Comparison of ENCODE assay signal across 22 cellular contexts in the genomic region with DNA sequence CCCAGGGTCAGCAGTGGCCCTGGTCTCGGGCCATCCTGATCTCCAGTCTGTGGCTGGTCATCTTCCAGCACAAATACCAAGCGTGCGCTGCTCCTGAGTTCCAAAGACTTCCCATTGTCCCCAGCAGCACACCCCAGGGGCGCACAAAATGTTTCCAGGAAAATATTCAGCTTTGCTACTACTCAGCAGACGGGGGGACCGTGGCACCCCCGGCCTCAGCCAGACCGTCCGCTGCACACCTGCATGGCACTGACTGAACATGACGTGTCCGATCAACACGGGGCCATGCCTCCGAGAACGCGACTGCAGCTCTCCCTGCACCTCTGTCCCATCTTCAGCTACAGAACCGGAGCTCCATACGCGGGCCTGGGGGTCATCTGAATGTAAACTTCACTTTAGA. TPM values are rescaled to one million over a fixed set of nuclear protein-coding genes. Genes with fewer than 3 reads are reported as not detected.
A peak's percentile ranks its signal among the peaks of the same experiment; 100 is the strongest.
DNase-seq lines count a peak whose midpoint lies in the region; ATAC-seq and TF ChIP-seq lines count a peak whose summit lies in the region.
"Had no signal": no experiment of that assay in that cellular context is flagged by ENCODE, and none has a peak within 500 bp of the region (broad histone marks: within the 10 kb centered on the region; RNA-seq: fewer than 3 reads in every experiment).

No MANE protein-coding gene starts in this region.

- TF ChIP-seq CTCF in neural crest cell (conservative IDR thresholded peaks at IDR 0.05): no peak

- H3K36me3 Mint-ChIP-seq in neural crest cell (ENCODE audit: low read depth) (no peaks in the 10 kb centered on the region), immature natural killer cell (peaks cover 0 to 4% (median 0%) of the 10 kb centered on the region in 3 donors)
- H3K36me3 Mint-ChIP-seq: CD8-positive, alpha-beta T cell had no signal

- H3K36me3 ChIP-seq in KOPT-K1 (ENCODE audit: insufficient read depth, low read length): no peaks in the 10 kb centered on the region
- H3K36me3 ChIP-seq: BE2C, HAP-1 had no signal

- H3K27ac Mint-ChIP-seq in neural crest cell (ENCODE audit: unreplicated experiment): peak overlapping the region; percentile 83
- H3K27ac Mint-ChIP-seq in immature natural killer cell: no peak overlapping the region
- H3K27ac Mint-ChIP-seq: CD8-positive, alpha-beta T cell; GM23338 had no signal

- H3K4me1 Mint-ChIP-seq in neural crest cell (peaks cover 26% of the 10 kb centered on the region), immature natural killer cell (peaks cover 4 to 10% of the 10 kb centered on the region in 2 donors)
- H3K4me1 Mint-ChIP-seq: GM23338 had no signal

- no peaks in the 10 kb centered on the region for H3K9me3 ChIP-seq in KOPT-K1 (ENCODE audit: insufficient read depth, low read length, poor library complexity, severe bottlenecking)
- H3K9me3 ChIP-seq: BE2C, HAP-1 had no signal

- peaks cover 4% of the 10 kb centered on the region for H3K9me3 Mint-ChIP-seq in neural crest cell
- no peaks in the 10 kb centered on the region for H3K9me3 Mint-ChIP-seq in immature natural killer cell
- H3K9me3 Mint-ChIP-seq: CD8-positive, alpha-beta T cell had no signal

- peak overlapping the region; percentile 61 for H3K27ac ChIP-seq in KOPT-K1 (ENCODE audit: low read depth, low read length, poor library complexity, severe bottlenecking)
- H3K27ac ChIP-seq: PC-9 had no signal

- peak; percentile 45 for DNase-seq in activated effector memory CD4-positive, alpha-beta T cell treated with anti-CD3 and anti-CD28 coated beads, Interleukin-2, amount 50 U/mL, for 16 hours
- no peak for DNase-seq in activated effector memory CD4-positive, alpha-beta T cell treated with Interleukin-2 at 50 U/mL for 16 hours
- DNase-seq in neural crest cell (ENCODE audit: low read depth, low spot score) (no peak), immature natural killer cell (no peak), midbrain (lab: John Stamatoyannopoulos, UW) (no peak)
- DNase-seq: BE2C; CD8-positive, alpha-beta T cell; GDM1; KG1; NCI-H1105; NCI-H146; NCI-H2029; NCI-H226; NCI-H510A treated with DMSO at 0.1 percent for 48 hours; NCI-H748 treated with DMSO at 0.1 percent for 48 hours; PC-9; RPMI8226; SHP77 had no signal

- no peaks in the 10 kb centered on the region for H3K27me3 Mint-ChIP-seq in neural crest cell (ENCODE audit: low read depth)
- H3K27me3 Mint-ChIP-seq in immature natural killer cell (ENCODE audit: low read depth in 3 of 3): peaks cover 7 to 15% (median 10%) of the 10 kb centered on the region in 3 donors

- no peak for ATAC-seq in esophagus mucosa
- ATAC-seq: CD8-positive, alpha-beta T cell; GM23338 had no signal

- H3K4me3 Mint-ChIP-seq in neural crest cell (no peak overlapping the region), immature natural killer cell (no peak overlapping the region)
- H3K4me3 Mint-ChIP-seq: CD8-positive, alpha-beta T cell; GM23338 had no signal

RNA-seq across cellular contexts. Expression of a gene that starts 9.6 kb away (rescaled TPM):
- total RNA-seq in neural crest cell (80.9 and 81.5 TPM in 2 replicates), esophagus mucosa (53.5 TPM)
- polyA plus RNA-seq in immature natural killer cell: 10 to 100 TPM; 63.9 to 90.8 (median 66.6) TPM
